Comparison of ENCODE assay signal across 17 cellular contexts in the genomic region with DNA sequence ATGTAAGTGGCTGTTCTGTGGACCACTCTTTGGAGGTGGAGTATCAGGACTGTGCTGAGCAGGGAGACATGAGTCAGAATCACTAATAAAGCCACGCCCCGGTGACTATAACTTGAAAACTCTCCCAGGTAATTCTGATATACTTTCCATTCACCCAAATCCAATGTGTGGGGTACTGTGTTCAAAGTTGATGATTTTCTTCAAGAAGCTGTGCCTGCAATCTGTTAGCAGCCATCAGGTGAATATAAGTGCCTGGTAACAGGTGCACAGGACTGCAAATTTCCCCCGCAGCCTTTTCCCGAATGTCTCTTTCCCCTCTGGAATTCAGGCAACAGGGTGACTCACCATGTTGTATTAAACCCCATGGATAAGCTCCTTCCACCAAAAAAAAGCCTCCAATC. TPM values are rescaled to one million over a fixed set of nuclear protein-coding genes. Genes with fewer than 3 reads are reported as not detected.
DNase-seq lines count a peak whose midpoint lies in the region; ATAC-seq and TF ChIP-seq lines count a peak whose summit lies in the region.
"Had no signal": no experiment of that assay in that cellular context is flagged by ENCODE, and none has a peak within 500 bp of the region (broad histone marks: within the 10 kb centered on the region; RNA-seq: fewer than 3 reads in every experiment).

No MANE protein-coding gene starts in this region.

- ATAC-seq in omental fat pad (ENCODE audit: low FRiP score) (peak; percentile 83), GM18909 (IDR thresholded peaks at IDR 0.05; ENCODE audit: poor library complexity, unreplicated experiment) (no peak)
- ATAC-seq: activated CD8-positive, alpha-beta memory T cell treated with anti-CD3 and anti-CD28 coated beads, Interleukin-2, amount 10 ng/mL, durations not matched to agents 7 days and 5 days; naive thymus-derived CD4-positive, alpha-beta T cell had no signal

- H3K27ac ChIP-seq in epithelial cell of prostate: peak overlapping the region; percentile 71
- H3K27ac ChIP-seq: C4-2B, colonic mucosa, WERI-Rb-1 had no signal

- TF ChIP-seq EP300 in Ishikawa (IDR thresholded peaks at IDR 0.05; ENCODE audit: borderline replicate concordance): no peak

- DNase-seq in D341Med (ENCODE audit: low spot score): peak; percentile 47
- DNase-seq in epithelial cell of prostate (ENCODE audit: low read depth, low spot score): no peak
- DNase-seq in omental fat pad (ENCODE audit: low spot score): no peak
- DNase-seq in SIG-M5 treated with dmso at 0.1 percent for 504 hours (lab: John Stamatoyannopoulos, UW; ENCODE audit: unreplicated experiment): no peak
- DNase-seq in activated naive CD4-positive, alpha-beta T cell treated with anti-CD3 and anti-CD28 coated beads, Interleukin-2, amount 50 U/mL, for 16 hours: no peak
- no peak for DNase-seq in pons (ENCODE audit: low spot score)
- DNase-seq: activated CD8-positive, alpha-beta memory T cell treated with anti-CD3 and anti-CD28 coated beads, Interleukin-2, amount 10 ng/mL, durations not matched to agents 7 days and 5 days; activated naive CD8-positive, alpha-beta T cell treated with anti-CD3 and anti-CD28 coated beads, Interleukin-2, amount 10 ng/mL, durations not matched to agents 7 days and 5 days; colonic mucosa; H7; naive thymus-derived CD4-positive, alpha-beta T cell; right cardiac atrium; stimulated activated naive CD4-positive, alpha-beta T cell treated with Interleukin-2 at 50 U/mL for 16 hours; WERI-Rb-1 had no signal

- no peak for TF ChIP-seq CTCF in omental fat pad (IDR thresholded peaks at IDR 0.05)

- no peak for TF ChIP-seq RAD21 in Ishikawa (IDR thresholded peaks at IDR 0.05; ENCODE audit: low read depth)

TF ChIP-seq in Ishikawa, 13 proteins besides CTCF, POLR2A, EP300 and RAD21:
- TF ChIP-seq TEAD4 (IDR thresholded peaks at IDR 0.05): 0 out of 2 replicates have a peak, but pooled peaks have one; percentile 15
- no peak for TF ChIP-seq NFIC (IDR thresholded peaks at IDR 0.05)
- TF ChIP-seq USF1 (IDR thresholded peaks at IDR 0.05): no peak

RNA-seq across cellular contexts. Expression of gene MAGI1, which starts 17.0 kb away (rescaled TPM):
- total RNA-seq in omental fat pad: 10 to 100 TPM; 22.9 to 38.8 (median 34.3) TPM
- total RNA-seq: activated naive CD8-positive, alpha-beta T cell treated with anti-CD3 and anti-CD28 coated beads, Interleukin-2, amount 10 ng/mL, durations not matched to agents 7 days and 5 days had no signal
